ENCODE assay signal across 14 cellular contexts in genomic region chr13:51999525-51999924, GRCh38. TPM values are rescaled to one million over a fixed set of nuclear protein-coding genes. Genes with fewer than 3 reads are reported as not detected.
DNase-seq lines count a peak whose midpoint lies in the region; ATAC-seq, FAIRE-seq and TF ChIP-seq lines count a peak whose summit lies in the region.
"Had no signal": no experiment of that assay in that cellular context is flagged by ENCODE, and none has a peak within 500 bp of the region (broad histone marks: within the 10 kb centered on the region; RNA-seq: fewer than 3 reads in every experiment).

No MANE protein-coding gene starts in this region.

- DNase-seq in GM03348 (ENCODE audit: low spot score): peak; percentile 40
- DNase-seq in K562 (ENCODE audit: extremely low read depth in 1 of 4, low spot score in 3 of 4): no peak
- DNase-seq in hepatocyte (ENCODE audit: low spot score): no peak
- peak; percentile 44 to 80 for DNase-seq in psoas muscle
- no peak for DNase-seq in activated CD4-positive, alpha-beta T cell treated with anti-CD3 and anti-CD28 coated beads, Interleukin-2, amount 10 ng/mL, durations not matched to agents 24 days and 14 days
- DNase-seq: CD4-positive, CD25-positive, alpha-beta regulatory T cell; NCI-H2029 had no signal

- H3K36me3 ChIP-seq in K562 (ENCODE audit: control insufficient read depth, insufficient read depth, low read length) (no peaks in the 10 kb centered on the region; the same call in 1 of the 3 replicates), hepatocyte (replicated peaks; ENCODE audit: insufficient read depth, low read depth) (no peaks in the 10 kb centered on the region), psoas muscle (ENCODE audit: insufficient read depth in 1 of 2, low read depth in 1 of 2) (no peaks in the 10 kb centered on the region)
- H3K36me3 ChIP-seq: vagina had no signal

- H3K4me1 Mint-ChIP-seq in activated CD4-positive, alpha-beta T cell treated with anti-CD3 and anti-CD28 coated beads, Interleukin-2, amount 10 ng/mL, durations not matched to agents 24 days and 14 days: peaks cover 2% of the 10 kb centered on the region

- intact Hi-C loops in K562 (cut with micrococcal nuclease) (loop anchor here (5.0 to 10.0 kb wide), 2 partner anchors 42 to 455 kb away; partner anchors contain the start of genes CKAP2 and VPS36), psoas muscle (cut with DNase I) (loop anchor here in 1 of 2 donors (5.0 kb wide), 1 partner anchor 128 kb away; the partner anchor contains the start of gene NEK5)
- intact Hi-C loops in activated CD4-positive, alpha-beta T cell treated with anti-CD3 and anti-CD28 coated beads, Interleukin-2, amount 10 ng/mL, durations not matched to agents 24 days and 14 days (cut with micrococcal nuclease): no loop called here

- H3K4me1 ChIP-seq in K562 (replicated peaks in 1 of 2; ENCODE audit: control insufficient read depth in 2 of 2, insufficient read depth in 2 of 2, low read length in 2 of 2) (peaks cover 41 to 56% of the 10 kb centered on the region in 2 experiments), hepatocyte (ENCODE audit: insufficient read depth) (peaks cover 52% of the 10 kb centered on the region), psoas muscle (peaks cover 28% of the 10 kb centered on the region)

- no peaks in the 10 kb centered on the region for H3K9me2 ChIP-seq in hepatocyte (replicated peaks; ENCODE audit: insufficient read depth)

- H3K9me3 Mint-ChIP-seq in activated CD4-positive, alpha-beta T cell treated with anti-CD3 and anti-CD28 coated beads, Interleukin-2, amount 10 ng/mL, durations not matched to agents 24 days and 14 days: no peaks in the 10 kb centered on the region
- H3K9me3 Mint-ChIP-seq: activated T-helper 2 cell treated with anti-CD3 and anti-CD28 coated beads, Interferon-gamma antibody, Interleukin-2, Interleukin-4, amounts not matched to agents 10 μg/mL and 5 μg/mL and 100 μg/mL, durations not matched to agents 14 hours and 24 hours and 36 hours; CD4-positive, CD25-positive, alpha-beta regulatory T cell; natural killer cell treated with Interleukin-12 subunit alpha and Interleukin-12 subunit beta and Interleukin-15 and Interleukin-18, amount 100 ng/mL, for 72 hours had no signal

- no peak for FAIRE-seq in K562 (lab: Jason Lieb, UNC)

- 49% methylated on average over 9 of the region's 12 CpGs for WGBS in K562 (ENCODE audit: insufficient coverage, low coverage, missing lambda C conversion rate)
- 63% methylated on average over 12 of the region's 12 CpGs for WGBS in hepatocyte (ENCODE audit: low lambda C conversion rate, missing lambda C conversion rate)
- WGBS in psoas muscle, 3 donors: 29 to 31% (median 30%) methylated on average over 12 of the region's 12 CpGs

- TF ChIP-seq POLR2A in K562 (conservative IDR thresholded peaks at IDR 0.05): no peak

- H3K27me3 Mint-ChIP-seq in activated CD4-positive, alpha-beta T cell treated with anti-CD3 and anti-CD28 coated beads, Interleukin-2, amount 10 ng/mL, durations not matched to agents 24 days and 14 days: peaks cover 19% of the 10 kb centered on the region

- H3K79me2 ChIP-seq in K562 (ENCODE audit: control insufficient read depth, insufficient read depth, low read length) (peaks cover 82% of the 10 kb centered on the region), hepatocyte (peaks cover 71% of the 10 kb centered on the region)

- H4K20me1 ChIP-seq in K562 (replicated peaks; ENCODE audit: control insufficient read depth, insufficient read depth, low read length) (no peaks in the 10 kb centered on the region), hepatocyte (ENCODE audit: insufficient read depth, poor library complexity, severe bottlenecking) (no peaks in the 10 kb centered on the region)

- no peaks in the 10 kb centered on the region for H3K36me3 Mint-ChIP-seq in activated CD4-positive, alpha-beta T cell treated with anti-CD3 and anti-CD28 coated beads, Interleukin-2, amount 10 ng/mL, durations not matched to agents 24 days and 14 days (ENCODE audit: low read depth)
- H3K36me3 Mint-ChIP-seq: CD4-positive, CD25-positive, alpha-beta regulatory T cell; natural killer cell treated with Interleukin-12 subunit alpha and Interleukin-12 subunit beta and Interleukin-15 and Interleukin-18, amount 100 ng/mL, for 72 hours had no signal

- ATAC-seq in K562 (no peak), psoas muscle (peak; percentile 65 to 87 (median 76)), GM21786 (IDR thresholded peaks at IDR 0.05; ENCODE audit: unreplicated experiment) (no peak), HG03097 (IDR thresholded peaks at IDR 0.05; ENCODE audit: low FRiP score, unreplicated experiment) (no peak), GM21423 (IDR thresholded peaks at IDR 0.05; ENCODE audit: unreplicated experiment) (no peak)
- ATAC-seq: natural killer cell treated with Interleukin-12 subunit alpha and Interleukin-12 subunit beta and Interleukin-15 and Interleukin-18, amount 100 ng/mL, for 72 hours had no signal

- H3K4me3 ChIP-seq in K562: no peak overlapping the region
- no peak overlapping the region for H3K4me3 ChIP-seq in hepatocyte
- H3K4me3 ChIP-seq in psoas muscle: peak overlapping the region; percentile 6
- H3K4me3 ChIP-seq: coronary artery, vagina had no signal

- H2AFZ ChIP-seq in K562 (ENCODE audit: low read depth, low read length) (0 out of 2 replicates have a peak overlapping the region, but pooled peaks have one; percentile 65), hepatocyte (no peak overlapping the region)

- BruUV-seq in K562 (replicated peaks; lab: Mats Ljungman, UMichigan): no TSS peak

- TF ChIP-seq CTCF in K562 (IDR thresholded peaks at IDR 0.05 in 2 of 3, conservative IDR thresholded peaks at IDR 0.05 in 1 of 3; ENCODE audit: insufficient read depth in 2 of 3, low read depth in 1 of 3, low read length in 3 of 3) (no peak), hepatocyte (IDR thresholded peaks at IDR 0.05; ENCODE audit: poor library complexity) (peak; percentile 4), psoas muscle (IDR thresholded peaks at IDR 0.05) (no peak)

- no peaks in the 10 kb centered on the region for H3K27me3 ChIP-seq in K562 (ENCODE audit: control insufficient read depth in 2 of 2, insufficient read depth in 2 of 2, low read length in 2 of 2)
- H3K27me3 ChIP-seq in hepatocyte: no peaks in the 10 kb centered on the region
- H3K27me3 ChIP-seq in psoas muscle (ENCODE audit: insufficient read depth in 3 of 3, low read length in 2 of 3): no peaks in the 10 kb centered on the region
- H3K27me3 ChIP-seq: vagina had no signal

- no peak for TF ChIP-seq RAD21 in K562 (CRISPR knock-in tag; conservative IDR thresholded peaks at IDR 0.05 in 1 of 2, IDR thresholded peaks at IDR 0.05 in 1 of 2)

- no peak overlapping the region for H3K4me3 Mint-ChIP-seq in activated CD4-positive, alpha-beta T cell treated with anti-CD3 and anti-CD28 coated beads, Interleukin-2, amount 10 ng/mL, durations not matched to agents 24 days and 14 days
- H3K4me3 Mint-ChIP-seq: natural killer cell treated with Interleukin-12 subunit alpha and Interleukin-12 subunit beta and Interleukin-15 and Interleukin-18, amount 100 ng/mL, for 72 hours had no signal

- H3K27ac ChIP-seq in K562 (ENCODE audit: extremely low read depth, low read depth, low read length) (peak overlapping the region; percentile 73), hepatocyte (peak overlapping the region; percentile 74), psoas muscle (no peak overlapping the region)
- H3K27ac ChIP-seq: coronary artery, vagina had no signal

- TF ChIP-seq EP300 in K562 (IDR thresholded peaks at IDR 0.05; ENCODE audit: low read length): no peak

- POLR2A ChIA-PET in K562 (lab: Yijun Ruan, JAX): interaction anchor here (1.0 to 1.5 kb wide), 2 partner anchors 13 to 21 kb away, joined by 3 to 7 read pairs; partner anchors contain the start of gene ALG11

- H3K9me3 ChIP-seq in K562 (replicated peaks; ENCODE audit: control insufficient read depth, insufficient read depth, low read depth, low read length) (no peaks in the 10 kb centered on the region), hepatocyte (ENCODE audit: low read depth) (no peaks in the 10 kb centered on the region), psoas muscle (no peaks in the 10 kb centered on the region)
- H3K9me3 ChIP-seq: vagina had no signal

- H3K9ac ChIP-seq in K562 (ENCODE audit: insufficient read depth in 1 of 2, low read depth in 2 of 2, low read length in 2 of 2): peak overlapping the region; percentile 43 to 81

- CTCF ChIA-PET in K562 (lab: Yijun Ruan, JAX; ENCODE audit: low intra/inter-chr PET ratio): no interaction called here

- in situ Hi-C loops in K562 (cut with MboI): no loop called here

- no peaks in the 10 kb centered on the region for H3K9me1 ChIP-seq in K562 (ENCODE audit: control insufficient read depth, insufficient read depth, low read length)

- no peak overlapping the region for H3K27ac Mint-ChIP-seq in activated CD4-positive, alpha-beta T cell treated with anti-CD3 and anti-CD28 coated beads, Interleukin-2, amount 10 ng/mL, durations not matched to agents 24 days and 14 days
- H3K27ac Mint-ChIP-seq: activated T-helper 2 cell treated with anti-CD3 and anti-CD28 coated beads, Interferon-gamma antibody, Interleukin-2, Interleukin-4, amounts not matched to agents 10 μg/mL and 5 μg/mL and 100 μg/mL, durations not matched to agents 14 hours and 24 hours and 36 hours; CD4-positive, CD25-positive, alpha-beta regulatory T cell; natural killer cell treated with Interleukin-12 subunit alpha and Interleukin-12 subunit beta and Interleukin-15 and Interleukin-18, amount 100 ng/mL, for 72 hours had no signal

- H3K4me2 ChIP-seq in K562 (ENCODE audit: insufficient read depth, low read length): peak overlapping the region; percentile 69
- H3K4me2 ChIP-seq in hepatocyte: peak overlapping the region; percentile 69

RNA-seq across cellular contexts. Expression of gene ATP7B, which starts 11.7 kb away (rescaled TPM):
- 82.8 and 92.7 TPM in 2 replicates for total RNA-seq in K562 (2011; cell fraction: chromatin; rRNA removed; ENCODE audit: low replicate concordance)
- total RNA-seq in K562 (2011; cell fraction: nucleolus; rRNA removed): 45.1 and 54.2 TPM in 2 replicates
- 55.9 and 62.3 TPM in 2 replicates for total RNA-seq in K562 (2011; cell fraction: nucleoplasm; rRNA removed)
- total RNA-seq in K562 (2014; rRNA removed) (8.0 and 14.3 TPM in 2 replicates), K562 (2014; rRNA removed; fragmentation: Illumina TruSeq; extraction: Trizol) (8.3 and 8.5 TPM in 2 replicates), K562 (2015; rRNA removed; fragmentation: Illumina TruSeq; extraction: Trizol) (10.6 and 11.7 TPM in 2 replicates), K562 (2021) (16.5 and 20.4 TPM in 2 replicates), hepatocyte (51.2 and 70.0 TPM in 2 replicates), psoas muscle (1 to 10 TPM; 1.3 to 3.5 (median 2.1) TPM)
- polyA plus RNA-seq in K562 (2011; rRNA removed) (12.5 and 13.3 TPM in 2 replicates), K562 (2014; fragmentation: Illumina TruSeq; extraction: Trizol) (11.1 and 11.5 TPM in 2 replicates), K562 (2014; fragmentation: Nextera tagmentation; extraction: Ambion mirVana) (1 to 10 TPM; 1.1 to 1.4 TPM), K562 (2014; rRNA removed) (7.2 and 11.6 TPM in 2 replicates), hepatocyte (47.3 and 56.8 TPM in 2 replicates), psoas muscle (1 to 10 TPM in 1 of 3 donors, under 1 TPM in 2; 0.72 to 1.1 (median 0.90) TPM)
- 6.8 and 7.9 TPM in 2 replicates for polyA plus RNA-seq in K562 (2011; cell fraction: cytosol; rRNA removed)
- polyA plus RNA-seq in K562 (2011; cell fraction: nucleus; rRNA removed): 27.2 and 32.0 TPM in 2 replicates
- 13.5 and 17.6 TPM in 2 replicates for polyA plus RNA-seq in K562 (2012)
- polyA minus RNA-seq in K562 (2011; rRNA and poly(A)+ RNA removed): 20.5 and 32.2 TPM in 2 replicates
- 11.3 and 13.2 TPM in 2 replicates for polyA minus RNA-seq in K562 (2011; cell fraction: cytosol; rRNA and poly(A)+ RNA removed)
- 30.6 and 44.5 TPM in 2 replicates for polyA minus RNA-seq in K562 (2011; cell fraction: nucleus; rRNA and poly(A)+ RNA removed)
- 0.65 and 0.83 TPM in 2 replicates for total RNA-seq in activated CD4-positive, alpha-beta T cell treated with anti-CD3 and anti-CD28 coated beads, Interleukin-2, amount 10 ng/mL, durations not matched to agents 24 days and 14 days

RNA-seq across cellular contexts. Expression of gene ALG11, which starts 12.7 kb away (rescaled TPM):
- 24.6 and 59.2 TPM in 2 replicates for total RNA-seq in K562 (2011; cell fraction: chromatin; rRNA removed; ENCODE audit: low replicate concordance)
- total RNA-seq in K562 (2011; cell fraction: nucleolus; rRNA removed): 15.5 and 17.4 TPM in 2 replicates
- total RNA-seq in K562 (2011; cell fraction: nucleoplasm; rRNA removed): 27.4 and 33.8 TPM in 2 replicates
- 7.3 and 8.1 TPM in 2 replicates for total RNA-seq in K562 (2014; rRNA removed)
- 16.6 and 18.7 TPM in 2 replicates for total RNA-seq in K562 (2014; rRNA removed; fragmentation: Illumina TruSeq; extraction: Trizol)
- 11.8 and 12.3 TPM in 2 replicates for total RNA-seq in K562 (2015; rRNA removed; fragmentation: Illumina TruSeq; extraction: Trizol)
- total RNA-seq in K562 (2021): 19.2 and 19.6 TPM in 2 replicates
- polyA plus RNA-seq in K562 (2011; rRNA removed): 9.9 and 17.2 TPM in 2 replicates
- polyA plus RNA-seq in K562 (2011; cell fraction: cytosol; rRNA removed): 2.0 and 6.6 TPM in 2 replicates
- polyA plus RNA-seq in K562 (2011; cell fraction: nucleus; rRNA removed): 7.9 and 8.6 TPM in 2 replicates
- polyA plus RNA-seq in K562 (2012): 6.5 and 12.9 TPM in 2 replicates
- 9.3 and 11.2 TPM in 2 replicates for polyA plus RNA-seq in K562 (2014; fragmentation: Illumina TruSeq; extraction: Trizol)
- 10 to 100 TPM; 16.3 to 19.1 TPM for polyA plus RNA-seq in K562 (2014; fragmentation: Nextera tagmentation; extraction: Ambion mirVana)
- polyA plus RNA-seq in K562 (2014; rRNA removed): 7.4 and 8.2 TPM in 2 replicates
- 22.2 and 25.3 TPM in 2 replicates for polyA minus RNA-seq in K562 (2011; rRNA and poly(A)+ RNA removed)
- 7.9 and 8.8 TPM in 2 replicates for polyA minus RNA-seq in K562 (2011; cell fraction: cytosol; rRNA and poly(A)+ RNA removed)
- polyA minus RNA-seq in K562 (2011; cell fraction: nucleus; rRNA and poly(A)+ RNA removed): 12.7 and 22.5 TPM in 2 replicates
- total RNA-seq in hepatocyte: 50.0 and 54.1 TPM in 2 replicates
- polyA plus RNA-seq in hepatocyte: 26.0 and 33.9 TPM in 2 replicates
- total RNA-seq in psoas muscle: 10 to 100 TPM; 11.4 to 17.9 (median 16.0) TPM
- 10 to 100 TPM in 1 of 3 donors, 1 to 10 TPM in 2; 2.6 to 17.0 (median 4.2) TPM for polyA plus RNA-seq in psoas muscle
- total RNA-seq in activated CD4-positive, alpha-beta T cell treated with anti-CD3 and anti-CD28 coated beads, Interleukin-2, amount 10 ng/mL, durations not matched to agents 24 days and 14 days: 26.7 and 28.0 TPM in 2 replicates

RNA-seq across cellular contexts. Expression of gene UTP14C, which starts 25.0 kb away (rescaled TPM):
- 5.7 and 21.4 TPM in 2 replicates for total RNA-seq in K562 (2011; cell fraction: chromatin; rRNA removed; ENCODE audit: low replicate concordance)
- total RNA-seq in K562 (2011; cell fraction: nucleolus; rRNA removed): 4.5 and 7.4 TPM in 2 replicates
- total RNA-seq in K562 (2011; cell fraction: nucleoplasm; rRNA removed): 11.3 and 17.3 TPM in 2 replicates
- total RNA-seq in K562 (2014; rRNA removed) (5.7 TPM in 2 replicates), K562 (2014; rRNA removed; fragmentation: Illumina TruSeq; extraction: Trizol) (8.6 and 9.4 TPM in 2 replicates), K562 (2015; rRNA removed; fragmentation: Illumina TruSeq; extraction: Trizol) (8.1 and 8.5 TPM in 2 replicates), K562 (2021) (6.0 and 6.1 TPM in 2 replicates), hepatocyte (24.7 and 30.1 TPM in 2 replicates), psoas muscle (10 to 100 TPM in 1 of 4 donors, 1 to 10 TPM in 3; 7.8 to 10.1 (median 9.1) TPM)
- polyA plus RNA-seq in K562 (2011; rRNA removed) (8.9 and 10.3 TPM in 2 replicates), K562 (2014; fragmentation: Illumina TruSeq; extraction: Trizol) (7.1 and 8.2 TPM in 2 replicates), K562 (2014; fragmentation: Nextera tagmentation; extraction: Ambion mirVana) (1 to 10 TPM; 3.4 to 3.9 TPM), K562 (2014; rRNA removed) (4.9 and 5.0 TPM in 2 replicates), hepatocyte (9.9 and 10.0 TPM in 2 replicates), psoas muscle (10 to 100 TPM in 1 of 3 donors, 1 to 10 TPM in 2; 5.0 to 10.9 (median 7.7) TPM)
- polyA plus RNA-seq in K562 (2011; cell fraction: cytosol; rRNA removed): 2.4 and 5.3 TPM in 2 replicates
- 3.2 and 4.1 TPM in 2 replicates for polyA plus RNA-seq in K562 (2011; cell fraction: nucleus; rRNA removed)
- polyA plus RNA-seq in K562 (2012): 5.2 and 5.7 TPM in 2 replicates
- polyA minus RNA-seq in K562 (2011; rRNA and poly(A)+ RNA removed): 16.2 and 17.5 TPM in 2 replicates
- polyA minus RNA-seq in K562 (2011; cell fraction: cytosol; rRNA and poly(A)+ RNA removed): 5.3 and 7.8 TPM in 2 replicates
- 3.1 and 5.4 TPM in 2 replicates for polyA minus RNA-seq in K562 (2011; cell fraction: nucleus; rRNA and poly(A)+ RNA removed)
- total RNA-seq in activated CD4-positive, alpha-beta T cell treated with anti-CD3 and anti-CD28 coated beads, Interleukin-2, amount 10 ng/mL, durations not matched to agents 24 days and 14 days: 12.2 TPM in 2 replicates

Comparison
In these comparisons a context has a peak if more than half of its experiments do, and no peak if none do; other contexts are left out.
1. DNase-seq: peak in GM03348 (single experiment) and psoas muscle (2 of 2); none in K562 (0 of 4), hepatocyte (single experiment) and activated CD4-positive, alpha-beta T cell treated with anti-CD3 and anti-CD28 coated beads, Interleukin-2, amount 10 ng/mL, durations not matched to agents 24 days and 14 days (single experiment).
2. ATAC-seq: peak in psoas muscle (4 of 4); none in K562 (single experiment), GM21786 (single experiment), HG03097 (single experiment) and GM21423 (single experiment).